In the genomic region with DNA sequence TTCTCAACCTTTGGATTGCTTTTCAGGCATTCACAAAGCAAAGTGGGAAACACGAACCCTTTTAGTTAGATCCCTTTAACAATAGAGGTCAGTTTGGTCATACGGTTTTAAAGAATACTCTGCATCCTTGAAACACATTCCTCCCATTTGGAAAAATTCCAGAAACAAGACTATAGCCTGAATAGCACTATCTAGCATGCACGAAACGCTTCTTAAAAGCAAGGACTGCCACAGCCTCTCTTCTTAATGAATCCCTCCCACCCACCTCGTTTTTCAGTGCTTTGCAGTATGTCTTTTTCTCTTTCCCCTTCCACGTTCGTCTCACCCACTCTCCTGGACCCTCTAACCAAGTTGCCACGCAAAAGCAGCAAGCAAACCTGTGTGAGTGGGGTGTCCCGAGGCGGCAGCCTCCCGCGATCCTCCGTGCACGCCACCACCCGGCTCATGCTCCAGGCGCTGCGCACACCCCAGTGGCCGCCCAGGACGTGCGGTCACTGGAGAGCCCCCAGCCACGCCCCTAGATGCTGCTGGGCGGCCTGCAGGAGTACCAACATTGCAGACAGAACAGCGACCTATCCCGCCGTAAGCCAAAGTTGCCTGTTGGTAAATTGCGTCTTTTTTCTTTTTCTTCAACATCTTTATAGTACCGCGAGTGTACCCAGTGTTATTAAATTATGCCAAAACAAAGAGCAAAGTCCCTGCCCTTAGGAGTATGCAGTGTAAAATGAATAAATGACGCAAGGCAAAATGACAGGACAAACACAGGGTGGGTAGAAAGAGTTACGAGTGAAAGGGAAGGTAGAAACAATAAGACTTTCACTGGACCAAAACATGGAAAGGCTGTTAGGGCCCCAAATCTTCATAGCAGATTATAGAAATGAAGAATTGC, we compare ENCODE assay signal across 10 cellular contexts. TPM values are rescaled to one million over a fixed set of nuclear protein-coding genes. Genes with fewer than 3 reads are reported as not detected.
DNase-seq lines count a peak whose midpoint lies in the region; ATAC-seq, FAIRE-seq and TF ChIP-seq lines count a peak whose summit lies in the region.
"Had no signal": no experiment of that assay in that cellular context is flagged by ENCODE, and none has a peak within 500 bp of the region (broad histone marks: within the 10 kb centered on the region; RNA-seq: fewer than 3 reads in every experiment).

Gene SLC38A4 (minus strand): TSS at position 472 of the 889 bp plus-strand sequence. CDS start 32,926 bp downstream, outside the sequence.

- H3K4me1 ChIP-seq in cardiac muscle cell (ENCODE audit: low read depth): no peaks in the 10 kb centered on the region
- no peaks in the 10 kb centered on the region for H3K4me1 ChIP-seq in ovary (ENCODE audit: insufficient read depth)
- no peaks in the 10 kb centered on the region for H3K4me1 ChIP-seq in HAP-1

- H3K27me3 ChIP-seq in cardiac muscle cell (peaks cover 83% of the 10 kb centered on the region), ovary (no peaks in the 10 kb centered on the region), HAP-1 (ENCODE audit: low read depth) (no peaks in the 10 kb centered on the region)

- no peaks in the 10 kb centered on the region for H3K36me3 Mint-ChIP-seq in activated naive CD8-positive, alpha-beta T cell treated with anti-CD3 and anti-CD28 coated beads, Interleukin-2, amount 50 U/mL, for 24 hours (ENCODE audit: low read depth)
- H3K36me3 Mint-ChIP-seq in activated CD8-positive, alpha-beta T cell treated with anti-CD3 and anti-CD28 coated beads, Interleukin-2, amount 10 ng/mL, durations not matched to agents 7 days and 5 days (ENCODE audit: low read depth): no peaks in the 10 kb centered on the region

- no peak for TF ChIP-seq EP300 in ovary (IDR thresholded peaks at IDR 0.05)

- H3K36me3 ChIP-seq in cardiac muscle cell (no peaks in the 10 kb centered on the region), ovary (no peaks in the 10 kb centered on the region), HAP-1 (replicated peaks) (no peaks in the 10 kb centered on the region)

- H3K4me3 ChIP-seq in cardiac muscle cell: peak within 1 kb of the TSS; percentile 14
- H3K4me3 ChIP-seq in ovary: peak within 1 kb of the TSS; percentile 22
- H3K4me3 ChIP-seq in HAP-1: no peak within 1 kb of the TSS

- H3K9me3 Mint-ChIP-seq in activated naive CD8-positive, alpha-beta T cell treated with anti-CD3 and anti-CD28 coated beads, Interleukin-2, amount 50 U/mL, for 24 hours: no peaks in the 10 kb centered on the region
- no peaks in the 10 kb centered on the region for H3K9me3 Mint-ChIP-seq in activated CD8-positive, alpha-beta T cell treated with anti-CD3 and anti-CD28 coated beads, Interleukin-2, amount 10 ng/mL, durations not matched to agents 7 days and 5 days (ENCODE audit: insufficient read depth)

- in situ Hi-C loops in HAP-1 (cut with MboI; ENCODE audit: low sequenced_read_pairs): no loop called here

- peak; percentile 53 for DNase-seq in DMS53 treated with DMSO at 0.1 percent for 48 hours (lab: John Stamatoyannopoulos, UW; ENCODE audit: unreplicated experiment)
- peak; percentile 49 to 65 for DNase-seq in cardiac muscle cell (ENCODE audit: low read depth in 1 of 2, low spot score in 1 of 2)
- DNase-seq in ovary: no peak
- no peak for DNase-seq in activated naive CD8-positive, alpha-beta T cell treated with anti-CD3 and anti-CD28 coated beads, Interleukin-2, amount 50 U/mL, for 24 hours
- DNase-seq in activated CD8-positive, alpha-beta T cell treated with anti-CD3 and anti-CD28 coated beads, Interleukin-2, amount 10 ng/mL, durations not matched to agents 7 days and 5 days: no peak
- no peak for DNase-seq in HAP-1 (ENCODE audit: low spot score in 2 of 2)
- DNase-seq in GM19239 (ENCODE audit: insufficient read length, low spot score): no peak
- DNase-seq: cortex of kidney; stimulated activated CD4-positive, alpha-beta T cell treated with anti-CD3 and anti-CD28 coated beads, Interleukin-2, amount 100 ng/mL, for 48 hours had no signal

- TF ChIP-seq POLR2A in ovary (IDR thresholded peaks at IDR 0.05): no peak

- no peak within 1 kb of the TSS for H3K27ac Mint-ChIP-seq in activated naive CD8-positive, alpha-beta T cell treated with anti-CD3 and anti-CD28 coated beads, Interleukin-2, amount 50 U/mL, for 24 hours
- no peak within 1 kb of the TSS for H3K27ac Mint-ChIP-seq in activated CD8-positive, alpha-beta T cell treated with anti-CD3 and anti-CD28 coated beads, Interleukin-2, amount 10 ng/mL, durations not matched to agents 7 days and 5 days

- CTCF ChIA-PET in activated CD8-positive, alpha-beta T cell treated with anti-CD3 and anti-CD28 coated beads, Interleukin-2, amount 10 ng/mL, durations not matched to agents 7 days and 5 days (lab: Charles Lee): no interaction called here

- H3K27me3 Mint-ChIP-seq in activated naive CD8-positive, alpha-beta T cell treated with anti-CD3 and anti-CD28 coated beads, Interleukin-2, amount 50 U/mL, for 24 hours: peaks cover 47% of the 10 kb centered on the region
- H3K27me3 Mint-ChIP-seq in activated CD8-positive, alpha-beta T cell treated with anti-CD3 and anti-CD28 coated beads, Interleukin-2, amount 10 ng/mL, durations not matched to agents 7 days and 5 days (ENCODE audit: low read depth): peaks cover 42% of the 10 kb centered on the region

- ATAC-seq in SK-N-SH treated with all-trans-retinoic acid at 6 μM for 48 hours: peak; percentile 90
- no peak for ATAC-seq in activated naive CD8-positive, alpha-beta T cell treated with anti-CD3 and anti-CD28 coated beads, Interleukin-2, amount 50 U/mL, for 24 hours
- ATAC-seq in activated CD8-positive, alpha-beta T cell treated with anti-CD3 and anti-CD28 coated beads, Interleukin-2, amount 10 ng/mL, durations not matched to agents 7 days and 5 days: no peak

- H3K9me3 ChIP-seq in cardiac muscle cell (ENCODE audit: low read depth) (no peaks in the 10 kb centered on the region), ovary (no peaks in the 10 kb centered on the region), HAP-1 (no peaks in the 10 kb centered on the region)

- no peak for TF ChIP-seq CTCF in cardiac muscle cell (IDR thresholded peaks at IDR 0.05; ENCODE audit: low read depth, low read length)
- no peak for TF ChIP-seq CTCF in ovary (IDR thresholded peaks at IDR 0.05)

- no peak within 1 kb of the TSS for H3K27ac ChIP-seq in cardiac muscle cell
- H3K27ac ChIP-seq in ovary: no peak within 1 kb of the TSS

- FAIRE-seq in GM19239 (lab: Jason Lieb, UNC): no peak

- WGBS in ovary, 3 donors: 10 to 20% (median 12%) methylated on average over 30 of the region's 30 CpGs

- POLR2A ChIA-PET in activated CD8-positive, alpha-beta T cell treated with anti-CD3 and anti-CD28 coated beads, Interleukin-2, amount 10 ng/mL, durations not matched to agents 7 days and 5 days (lab: Charles Lee): no interaction called here

- intact Hi-C loops in ovary (cut with DNase I): no loop called here

- no peak within 1 kb of the TSS for H3K4me3 Mint-ChIP-seq in activated naive CD8-positive, alpha-beta T cell treated with anti-CD3 and anti-CD28 coated beads, Interleukin-2, amount 50 U/mL, for 24 hours
- H3K4me3 Mint-ChIP-seq in activated CD8-positive, alpha-beta T cell treated with anti-CD3 and anti-CD28 coated beads, Interleukin-2, amount 10 ng/mL, durations not matched to agents 7 days and 5 days: no peak within 1 kb of the TSS

- peaks cover 1% of the 10 kb centered on the region for H3K4me1 Mint-ChIP-seq in activated naive CD8-positive, alpha-beta T cell treated with anti-CD3 and anti-CD28 coated beads, Interleukin-2, amount 50 U/mL, for 24 hours
- H3K4me1 Mint-ChIP-seq in activated CD8-positive, alpha-beta T cell treated with anti-CD3 and anti-CD28 coated beads, Interleukin-2, amount 10 ng/mL, durations not matched to agents 7 days and 5 days (ENCODE audit: low read depth): peaks cover 1% of the 10 kb centered on the region

TF ChIP-seq in SK-N-SH treated with all-trans-retinoic acid at 6 μM for 48 hours, 23 proteins besides CTCF, POLR2A, EP300 and RAD21:
- TF ChIP-seq TCF4 (CRISPR knock-in tag; IDR thresholded peaks at IDR 0.05; ENCODE audit: borderline replicate concordance): no peak
- no peak for TF ChIP-seq PPARA (CRISPR knock-in tag; IDR thresholded peaks at IDR 0.05; ENCODE audit: borderline replicate concordance)
- TF ChIP-seq CSRNP3 (CRISPR knock-in tag; IDR thresholded peaks at IDR 0.05): no peak
- no peak for TF ChIP-seq ZFP3 (CRISPR knock-in tag; IDR thresholded peaks at IDR 0.05)
- no peak for TF ChIP-seq ARNTL (CRISPR knock-in tag; IDR thresholded peaks at IDR 0.05; ENCODE audit: borderline replicate concordance, low read depth)
- TF ChIP-seq OSR1 (CRISPR knock-in tag; IDR thresholded peaks at IDR 0.05): no peak
- TF ChIP-seq ZC3H10 (CRISPR knock-in tag; IDR thresholded peaks at IDR 0.05): no peak
- TF ChIP-seq ESRRG (CRISPR knock-in tag; IDR thresholded peaks at IDR 0.05): no peak

RNA-seq across cellular contexts. Expression of gene SLC38A4, which starts in this region (rescaled TPM):
- total RNA-seq in cardiac muscle cell (0.09 and 0.21 TPM in 2 replicates), ovary (under 1 TPM in 5 of 7 donors, not detected in 2; 0.15 to 0.79 (median 0.28) TPM)
- polyA plus RNA-seq in cardiac muscle cell (0.12 and 0.49 TPM in 2 replicates), ovary (1 to 10 TPM in 1 of 2 donors, under 1 TPM in 1; 0.18 to 2.0 TPM)
- total RNA-seq in activated CD8-positive, alpha-beta T cell treated with anti-CD3 and anti-CD28 coated beads, Interleukin-2, amount 10 ng/mL, durations not matched to agents 7 days and 5 days: not detected

Comparison
In these comparisons a context has a peak if more than half of its experiments do, and no peak if none do; other contexts are left out.
1. Peak in DNase-seq and H3K4me3 ChIP-seq in cardiac muscle cell; RNA of the gene not detected or under 1 TPM.